ENCODE assay signal across 1 cellular context in the genomic region with DNA sequence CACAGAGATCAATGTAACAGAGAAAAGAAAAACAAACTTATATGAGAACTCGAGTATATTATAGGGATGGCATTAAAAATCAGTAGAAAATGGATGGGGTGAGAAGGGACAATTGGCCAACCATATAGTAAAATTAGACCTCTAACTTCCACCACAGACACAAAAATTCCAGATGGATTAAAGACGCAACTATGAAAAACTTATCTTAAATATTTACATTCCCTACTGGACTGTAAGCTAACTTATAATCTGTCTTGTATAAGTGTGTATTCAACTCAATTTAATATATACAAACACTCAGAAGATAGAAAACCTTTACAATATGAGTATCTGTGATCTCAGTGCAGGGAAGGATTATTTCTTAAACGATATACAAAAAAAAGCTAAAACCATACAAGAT.
TF ChIP-seq lines count a peak whose summit lies in the region.

No MANE protein-coding gene starts in this region.

TF ChIP-seq in A549, 52 proteins besides CTCF, POLR2A, EP300 and RAD21:
- TF ChIP-seq EHMT2 (IDR thresholded peaks at IDR 0.05; ENCODE audit: low read depth) = no peak
- TF ChIP-seq ESRRA (IDR thresholded peaks at IDR 0.05; ENCODE audit: borderline replicate concordance, low read length) = no peak
- no peak for TF ChIP-seq PHF8 (IDR thresholded peaks at IDR 0.05; ENCODE audit: borderline replicate concordance, low read depth)
- no peak for TF ChIP-seq NFE2L2 (conservative IDR thresholded peaks at IDR 0.05; ENCODE audit: low read length)
- TF ChIP-seq, protein P1, sequence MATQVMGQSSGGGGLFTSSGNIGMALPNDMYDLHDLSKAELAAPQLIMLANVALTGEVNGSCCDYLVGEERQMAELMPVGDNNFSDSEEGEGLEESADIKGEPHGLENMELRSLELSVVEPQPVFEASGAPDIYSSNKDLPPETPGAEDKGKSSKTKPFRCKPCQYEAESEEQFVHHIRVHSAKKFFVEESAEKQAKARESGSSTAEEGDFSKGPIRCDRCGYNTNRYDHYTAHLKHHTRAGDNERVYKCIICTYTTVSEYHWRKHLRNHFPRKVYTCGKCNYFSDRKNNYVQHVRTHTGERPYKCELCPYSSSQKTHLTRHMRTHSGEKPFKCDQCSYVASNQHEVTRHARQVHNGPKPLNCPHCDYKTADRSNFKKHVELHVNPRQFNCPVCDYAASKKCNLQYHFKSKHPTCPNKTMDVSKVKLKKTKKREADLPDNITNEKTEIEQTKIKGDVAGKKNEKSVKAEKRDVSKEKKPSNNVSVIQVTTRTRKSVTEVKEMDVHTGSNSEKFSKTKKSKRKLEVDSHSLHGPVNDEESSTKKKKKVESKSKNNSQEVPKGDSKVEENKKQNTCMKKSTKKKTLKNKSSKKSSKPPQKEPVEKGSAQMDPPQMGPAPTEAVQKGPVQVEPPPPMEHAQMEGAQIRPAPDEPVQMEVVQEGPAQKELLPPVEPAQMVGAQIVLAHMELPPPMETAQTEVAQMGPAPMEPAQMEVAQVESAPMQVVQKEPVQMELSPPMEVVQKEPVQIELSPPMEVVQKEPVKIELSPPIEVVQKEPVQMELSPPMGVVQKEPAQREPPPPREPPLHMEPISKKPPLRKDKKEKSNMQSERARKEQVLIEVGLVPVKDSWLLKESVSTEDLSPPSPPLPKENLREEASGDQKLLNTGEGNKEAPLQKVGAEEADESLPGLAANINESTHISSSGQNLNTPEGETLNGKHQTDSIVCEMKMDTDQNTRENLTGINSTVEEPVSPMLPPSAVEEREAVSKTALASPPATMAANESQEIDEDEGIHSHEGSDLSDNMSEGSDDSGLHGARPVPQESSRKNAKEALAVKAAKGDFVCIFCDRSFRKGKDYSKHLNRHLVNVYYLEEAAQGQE (IDR thresholded peaks at IDR 0.05) = no peak
- TF ChIP-seq BHLHE40 (IDR thresholded peaks at IDR 0.05; ENCODE audit: low read depth, low read length) = no peak
- TF ChIP-seq FOXS1 (CRISPR knock-in tag; IDR thresholded peaks at IDR 0.05) = no peak
- TF ChIP-seq CBX8 (IDR thresholded peaks at IDR 0.05) = no peak
- TF ChIP-seq, protein P2, sequence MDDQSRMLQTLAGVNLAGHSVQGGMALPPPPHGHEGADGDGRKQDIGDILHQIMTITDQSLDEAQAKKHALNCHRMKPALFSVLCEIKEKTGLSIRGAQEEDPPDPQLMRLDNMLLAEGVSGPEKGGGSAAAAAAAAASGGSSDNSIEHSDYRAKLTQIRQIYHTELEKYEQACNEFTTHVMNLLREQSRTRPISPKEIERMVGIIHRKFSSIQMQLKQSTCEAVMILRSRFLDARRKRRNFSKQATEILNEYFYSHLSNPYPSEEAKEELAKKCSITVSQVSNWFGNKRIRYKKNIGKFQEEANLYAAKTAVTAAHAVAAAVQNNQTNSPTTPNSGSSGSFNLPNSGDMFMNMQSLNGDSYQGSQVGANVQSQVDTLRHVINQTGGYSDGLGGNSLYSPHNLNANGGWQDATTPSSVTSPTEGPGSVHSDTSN (IDR thresholded peaks at IDR 0.05) = no peak
- no peak for TF ChIP-seq CHD2 (IDR thresholded peaks at IDR 0.05; ENCODE audit: low read length, partially characterized antibody)
- TF ChIP-seq CEBPB (IDR thresholded peaks at IDR 0.05) = no peak
- TF ChIP-seq POLR2AphosphoS2 (conservative IDR thresholded peaks at IDR 0.05; ENCODE audit: low read length) = no peak
- no peak for TF ChIP-seq RARB (CRISPR knock-in tag; IDR thresholded peaks at IDR 0.05)
- TF ChIP-seq, protein P3, sequence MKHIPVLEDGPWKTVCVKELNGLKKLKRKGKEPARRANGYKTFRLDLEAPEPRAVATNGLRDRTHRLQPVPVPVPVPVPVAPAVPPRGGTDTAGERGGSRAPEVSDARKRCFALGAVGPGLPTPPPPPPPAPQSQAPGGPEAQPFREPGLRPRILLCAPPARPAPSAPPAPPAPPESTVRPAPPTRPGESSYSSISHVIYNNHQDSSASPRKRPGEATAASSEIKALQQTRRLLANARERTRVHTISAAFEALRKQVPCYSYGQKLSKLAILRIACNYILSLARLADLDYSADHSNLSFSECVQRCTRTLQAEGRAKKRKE (CRISPR knock-in tag; IDR thresholded peaks at IDR 0.05; ENCODE audit: low read depth) = no peak
- TF ChIP-seq SMC3 (IDR thresholded peaks at IDR 0.05) = no peak
- TF ChIP-seq MYC (IDR thresholded peaks at IDR 0.05; ENCODE audit: borderline replicate concordance, low read length) = no peak
- no peak for TF ChIP-seq KDM1A (IDR thresholded peaks at IDR 0.05; ENCODE audit: low read depth)
- no peak for TF ChIP-seq EHF (CRISPR knock-in tag; IDR thresholded peaks at IDR 0.05)
